Comparison of ENCODE assay signal across 1 cellular context in genomic region chr19:2945575-2946184, GRCh38.
TF ChIP-seq lines count a peak whose summit lies in the region.

No MANE protein-coding gene starts in this region.

TF ChIP-seq in liver, 16 proteins besides CTCF, POLR2A, EP300 and RAD21 (continued from another document):
- TF ChIP-seq REST (IDR thresholded peaks at IDR 0.05) (no peak), RXRA (IDR thresholded peaks at IDR 0.05) (no peak), SP1 (IDR thresholded peaks at IDR 0.05) (no peak), YY1 (IDR thresholded peaks at IDR 0.05) (no peak), TAF1 (conservative IDR thresholded peaks at IDR 0.05) (no peak), ATF3 (IDR thresholded peaks at IDR 0.05) (no peak), FOXA1 (IDR thresholded peaks at IDR 0.05) (no peak), EGR1 (IDR thresholded peaks at IDR 0.05; ENCODE audit: low read depth in 2 of 2) (no peak), HNF4A (conservative IDR thresholded peaks at IDR 0.05) (no peak)
